Comparison of ENCODE assay signal across 8 cellular contexts in the genomic region with DNA sequence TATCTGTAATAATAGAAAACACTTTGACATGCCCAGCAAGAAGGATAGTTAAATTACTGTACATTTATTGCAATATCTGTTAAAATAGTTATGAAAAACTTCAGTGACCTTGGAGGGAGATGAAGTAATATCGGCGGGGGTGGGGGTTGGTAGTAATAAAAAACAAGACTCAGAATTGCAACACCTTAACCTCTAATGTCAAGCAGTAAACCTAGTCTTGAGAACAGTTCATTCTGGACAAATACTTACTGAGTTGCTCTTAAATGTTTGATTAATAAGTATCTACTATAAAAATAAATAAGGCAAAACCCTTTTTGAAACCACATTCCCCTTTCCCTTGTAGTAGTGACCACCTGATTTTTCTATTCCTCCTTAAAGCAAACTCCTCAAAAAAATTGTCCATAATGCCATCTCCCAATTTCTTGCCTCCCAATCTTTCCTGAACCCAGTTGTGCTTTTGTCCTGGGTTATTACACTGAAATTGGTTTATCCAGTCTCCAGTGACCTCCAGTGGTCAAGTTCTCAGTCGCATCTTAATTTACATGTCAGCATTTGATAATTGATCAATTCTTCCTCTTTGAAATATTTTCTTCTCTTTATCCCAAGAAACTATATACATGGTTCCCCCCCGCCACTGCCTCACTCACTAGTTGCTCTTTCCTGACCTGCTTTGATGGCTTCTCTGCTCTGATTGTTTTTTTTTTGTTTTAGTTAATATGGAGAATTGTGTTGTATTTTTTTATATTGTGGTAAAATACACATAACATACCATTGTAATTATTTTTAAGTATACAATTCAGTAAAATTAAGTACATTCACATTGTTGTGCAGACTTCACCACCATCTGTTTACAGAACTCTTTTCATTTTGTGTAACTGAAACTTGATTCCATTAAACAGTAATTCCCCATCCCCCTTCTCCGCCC. TPM values are rescaled to one million over a fixed set of nuclear protein-coding genes. Genes with fewer than 3 reads are reported as not detected.
DNase-seq lines count a peak whose midpoint lies in the region; ATAC-seq lines count a peak whose summit lies in the region.

No MANE protein-coding gene starts in this region.

- peaks cover 0 to 14% (median 0%) of the 10 kb centered on the region in 3 donors for H3K36me3 Mint-ChIP-seq in naive thymus-derived CD8-positive, alpha-beta T cell

- peak overlapping the region in 6 of 10 donors; percentile 3 to 39 (median 10) for H3K4me3 Mint-ChIP-seq in naive thymus-derived CD8-positive, alpha-beta T cell

- peak overlapping the region; percentile 4 to 74 (median 52) for H3K27ac Mint-ChIP-seq in naive thymus-derived CD8-positive, alpha-beta T cell

- H3K27me3 Mint-ChIP-seq in naive thymus-derived CD8-positive, alpha-beta T cell: no peaks in the 10 kb centered on the region

- DNase-seq in DMS79 treated with DMSO at 0.1 percent for 48 hours (lab: John Stamatoyannopoulos, UW) (peak; percentile 7), DMS79 (lab: John Stamatoyannopoulos, UW) (no peak), HPDE6-E6E7 (ENCODE audit: extremely low spot score) (peak; percentile 29), SK-MEL-5 (ENCODE audit: low read depth, low spot score) (peak; percentile 66), cerebellar nuclear complex (lab: John Stamatoyannopoulos, UW) (no peak)
- peak in 4 of 10 donors; percentile 20 to 35 (median 30) for DNase-seq in naive thymus-derived CD8-positive, alpha-beta T cell

- in situ Hi-C loops in SK-MEL-5 (cut with HindIII; ENCODE audit: low pct_unique_long_range_greater_than_20kb, low sequenced_read_pairs): no loop called here

- no peaks in the 10 kb centered on the region for H3K9me3 Mint-ChIP-seq in naive thymus-derived CD8-positive, alpha-beta T cell

- H3K4me1 Mint-ChIP-seq in naive thymus-derived CD8-positive, alpha-beta T cell: peaks cover 22 to 56% (median 46%) of the 10 kb centered on the region in 4 donors

- POLR2A ChIA-PET in naive thymus-derived CD8-positive, alpha-beta T cell (lab: Charles Lee): interaction anchor here (0.7 kb wide), 1 partner anchor 454 kb away, joined by 8 read pairs; no protein-coding TSS in a partner anchor

- ATAC-seq in esophagus mucosa (peak; percentile 51), GM21390 (IDR thresholded peaks at IDR 0.05; ENCODE audit: unreplicated experiment) (no peak)
- ATAC-seq in naive thymus-derived CD8-positive, alpha-beta T cell: no peak

RNA-seq across cellular contexts. Expression of a gene that starts 36.8 kb away (rescaled TPM):
- 8.4 and 11.2 TPM in 2 replicates for total RNA-seq in SK-MEL-5 (2014; rRNA removed; shearing (Covaris generic))
- polyA plus RNA-seq in SK-MEL-5 (2015; cell fraction: cytosol; rRNA removed): 27.9 and 28.1 TPM in 2 replicates
- 7.0 and 11.9 TPM in 2 replicates for polyA plus RNA-seq in SK-MEL-5 (2015; cell fraction: nucleus; rRNA removed)
- 36.0 TPM for total RNA-seq in esophagus mucosa
- total RNA-seq in naive thymus-derived CD8-positive, alpha-beta T cell: 100 to 1,000 TPM; 124 to 130 TPM
- 10 to 100 TPM; 43.4 to 53.9 (median 50.0) TPM for polyA plus RNA-seq in naive thymus-derived CD8-positive, alpha-beta T cell

Comparison
In these comparisons a context has a peak if more than half of its experiments do, and no peak if none do; other contexts are left out.
1. DNase-seq: peak in DMS79 treated with DMSO at 0.1 percent for 48 hours (single experiment), HPDE6-E6E7 (single experiment) and SK-MEL-5 (single experiment); none in DMS79 (single experiment) and cerebellar nuclear complex (0 of 2).